ENCODE assay signal across 1 cellular context in genomic region chr2:104733544-104733943, GRCh38.
TF ChIP-seq lines count a peak whose summit lies in the region.

No MANE protein-coding gene starts in this region.

TF ChIP-seq in HepG2, 621 proteins besides CTCF, POLR2A, EP300 and RAD21 (continued from another document):
- TF ChIP-seq, protein P1, sequence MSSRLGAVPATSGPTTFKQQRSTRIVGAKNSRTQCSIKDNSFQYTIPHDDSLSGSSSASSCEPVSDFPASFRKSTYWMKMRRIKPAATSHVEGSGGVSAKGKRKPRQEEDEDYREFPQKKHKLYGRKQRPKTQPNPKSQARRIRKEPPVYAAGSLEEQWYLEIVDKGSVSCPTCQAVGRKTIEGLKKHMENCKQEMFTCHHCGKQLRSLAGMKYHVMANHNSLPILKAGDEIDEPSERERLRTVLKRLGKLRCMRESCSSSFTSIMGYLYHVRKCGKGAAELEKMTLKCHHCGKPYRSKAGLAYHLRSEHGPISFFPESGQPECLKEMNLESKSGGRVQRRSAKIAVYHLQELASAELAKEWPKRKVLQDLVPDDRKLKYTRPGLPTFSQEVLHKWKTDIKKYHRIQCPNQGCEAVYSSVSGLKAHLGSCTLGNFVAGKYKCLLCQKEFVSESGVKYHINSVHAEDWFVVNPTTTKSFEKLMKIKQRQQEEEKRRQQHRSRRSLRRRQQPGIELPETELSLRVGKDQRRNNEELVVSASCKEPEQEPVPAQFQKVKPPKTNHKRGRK (CRISPR knock-in tag; IDR thresholded peaks at IDR 0.05): no peak
- TF ChIP-seq, protein P2, sequence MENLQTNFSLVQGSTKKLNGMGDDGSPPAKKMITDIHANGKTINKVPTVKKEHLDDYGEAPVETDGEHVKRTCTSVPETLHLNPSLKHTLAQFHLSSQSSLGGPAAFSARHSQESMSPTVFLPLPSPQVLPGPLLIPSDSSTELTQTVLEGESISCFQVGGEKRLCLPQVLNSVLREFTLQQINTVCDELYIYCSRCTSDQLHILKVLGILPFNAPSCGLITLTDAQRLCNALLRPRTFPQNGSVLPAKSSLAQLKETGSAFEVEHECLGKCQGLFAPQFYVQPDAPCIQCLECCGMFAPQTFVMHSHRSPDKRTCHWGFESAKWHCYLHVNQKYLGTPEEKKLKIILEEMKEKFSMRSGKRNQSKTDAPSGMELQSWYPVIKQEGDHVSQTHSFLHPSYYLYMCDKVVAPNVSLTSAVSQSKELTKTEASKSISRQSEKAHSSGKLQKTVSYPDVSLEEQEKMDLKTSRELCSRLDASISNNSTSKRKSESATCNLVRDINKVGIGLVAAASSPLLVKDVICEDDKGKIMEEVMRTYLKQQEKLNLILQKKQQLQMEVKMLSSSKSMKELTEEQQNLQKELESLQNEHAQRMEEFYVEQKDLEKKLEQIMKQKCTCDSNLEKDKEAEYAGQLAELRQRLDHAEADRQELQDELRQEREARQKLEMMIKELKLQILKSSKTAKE (CRISPR knock-in tag; IDR thresholded peaks at IDR 0.05; ENCODE audit: borderline replicate concordance): no peak
- TF ChIP-seq ZEB1 (IDR thresholded peaks at IDR 0.05; ENCODE audit: insufficient replicate concordance, low read depth) (no peak), ATM (IDR thresholded peaks at IDR 0.05; ENCODE audit: borderline replicate concordance) (no peak), ARID2 (CRISPR knock-in tag; IDR thresholded peaks at IDR 0.05; ENCODE audit: borderline replicate concordance) (no peak), WIZ (CRISPR knock-in tag; IDR thresholded peaks at IDR 0.05) (no peak), NFE2L2 (IDR thresholded peaks at IDR 0.05; ENCODE audit: low read length) (no peak), ZNF337 (CRISPR knock-in tag; IDR thresholded peaks at IDR 0.05; ENCODE audit: borderline replicate concordance, low read depth) (no peak), TEAD3 (CRISPR knock-in tag; optimal IDR thresholded peaks at IDR 0.05; ENCODE audit: borderline replicate concordance) (peak; percentile 13), POGZ (CRISPR knock-in tag; IDR thresholded peaks at IDR 0.05) (peak; percentile 26; the same call in 1 of the 2 replicates), ZNF781 (CRISPR knock-in tag; IDR thresholded peaks at IDR 0.05; ENCODE audit: borderline replicate concordance, not compliant biosample characterization) (no peak), STAG1 (CRISPR knock-in tag; IDR thresholded peaks at IDR 0.05) (peak; percentile 68), ZNF776 (CRISPR knock-in tag; IDR thresholded peaks at IDR 0.05) (no peak), TMF1 (CRISPR knock-in tag; IDR thresholded peaks at IDR 0.05; ENCODE audit: low read depth) (no peak), NFKB2 (CRISPR knock-in tag; IDR thresholded peaks at IDR 0.05; ENCODE audit: borderline replicate concordance) (no peak), ZSCAN12 (CRISPR knock-in tag; IDR thresholded peaks at IDR 0.05) (no peak), NPAS2 (CRISPR knock-in tag; IDR thresholded peaks at IDR 0.05; ENCODE audit: borderline replicate concordance) (no peak), PHF8 (CRISPR knock-in tag; IDR thresholded peaks at IDR 0.05) (no peak), ELF3 (CRISPR knock-in tag; IDR thresholded peaks at IDR 0.05) (no peak), GABPB1 (CRISPR knock-in tag; IDR thresholded peaks at IDR 0.05) (peak; percentile 37; the same call in 1 of the 2 replicates), ZNF567 (CRISPR knock-in tag; IDR thresholded peaks at IDR 0.05; ENCODE audit: borderline replicate concordance) (no peak), HMGXB4 (CRISPR knock-in tag; IDR thresholded peaks at IDR 0.05; ENCODE audit: borderline replicate concordance in 1 of 2, low read depth in 1 of 2) (0 out of 4 replicates have a peak, but pooled peaks of 1 of the 2 experiments have one; percentile 24), MNT (IDR thresholded peaks at IDR 0.05) (no peak), AGO1 (IDR thresholded peaks at IDR 0.05; ENCODE audit: low read depth, low read length, poor library complexity, severe bottlenecking) (no peak), GATAD1 (CRISPR knock-in tag; IDR thresholded peaks at IDR 0.05) (no peak)
- TF ChIP-seq, protein P3, sequence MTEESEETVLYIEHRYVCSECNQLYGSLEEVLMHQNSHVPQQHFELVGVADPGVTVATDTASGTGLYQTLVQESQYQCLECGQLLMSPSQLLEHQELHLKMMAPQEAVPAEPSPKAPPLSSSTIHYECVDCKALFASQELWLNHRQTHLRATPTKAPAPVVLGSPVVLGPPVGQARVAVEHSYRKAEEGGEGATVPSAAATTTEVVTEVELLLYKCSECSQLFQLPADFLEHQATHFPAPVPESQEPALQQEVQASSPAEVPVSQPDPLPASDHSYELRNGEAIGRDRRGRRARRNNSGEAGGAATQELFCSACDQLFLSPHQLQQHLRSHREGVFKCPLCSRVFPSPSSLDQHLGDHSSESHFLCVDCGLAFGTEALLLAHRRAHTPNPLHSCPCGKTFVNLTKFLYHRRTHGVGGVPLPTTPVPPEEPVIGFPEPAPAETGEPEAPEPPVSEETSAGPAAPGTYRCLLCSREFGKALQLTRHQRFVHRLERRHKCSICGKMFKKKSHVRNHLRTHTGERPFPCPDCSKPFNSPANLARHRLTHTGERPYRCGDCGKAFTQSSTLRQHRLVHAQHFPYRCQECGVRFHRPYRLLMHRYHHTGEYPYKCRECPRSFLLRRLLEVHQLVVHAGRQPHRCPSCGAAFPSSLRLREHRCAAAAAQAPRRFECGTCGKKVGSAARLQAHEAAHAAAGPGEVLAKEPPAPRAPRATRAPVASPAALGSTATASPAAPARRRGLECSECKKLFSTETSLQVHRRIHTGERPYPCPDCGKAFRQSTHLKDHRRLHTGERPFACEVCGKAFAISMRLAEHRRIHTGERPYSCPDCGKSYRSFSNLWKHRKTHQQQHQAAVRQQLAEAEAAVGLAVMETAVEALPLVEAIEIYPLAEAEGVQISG (CRISPR knock-in tag; IDR thresholded peaks at IDR 0.05): peak; percentile 57; the same call in 1 of the 2 replicates
